ENCODE assay signal across 2 cellular contexts in the genomic region with DNA sequence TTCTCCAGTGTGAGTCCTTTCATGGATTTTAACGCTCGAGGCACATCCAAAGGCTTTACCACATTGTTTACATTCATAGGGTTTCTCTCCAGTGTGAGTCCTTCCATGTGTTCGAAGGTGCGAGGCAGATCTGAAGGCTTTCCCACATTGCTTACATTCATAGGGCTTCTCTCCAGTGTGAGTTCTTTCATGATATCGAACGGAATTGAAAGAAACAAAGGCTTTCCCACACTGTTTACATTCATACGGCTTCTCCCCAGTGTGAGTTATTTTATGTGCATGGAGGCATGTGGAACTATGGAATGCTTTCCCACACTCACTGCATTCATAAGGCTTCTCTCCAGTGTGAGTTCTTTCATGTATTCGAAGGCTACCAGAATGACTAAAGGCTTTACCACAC.
A peak's percentile ranks its signal among the peaks of the same experiment; 100 is the strongest.
TF ChIP-seq lines count a peak whose summit lies in the region.

No MANE protein-coding gene starts in this region.

TF ChIP-seq in IMR-90, 13 proteins besides CTCF, POLR2A, EP300 and RAD21:
- TF ChIP-seq SMC3 (IDR thresholded peaks at IDR 0.05; ENCODE audit: low read depth, low read length) (no peak), RCOR1 (IDR thresholded peaks at IDR 0.05; ENCODE audit: insufficient replicate concordance, low read length) (no peak), BHLHE40 (IDR thresholded peaks at IDR 0.05; ENCODE audit: low read depth, low read length) (no peak), CEBPB (IDR thresholded peaks at IDR 0.05; ENCODE audit: low read depth, low read length) (no peak), RFX5 (IDR thresholded peaks at IDR 0.05; ENCODE audit: low read depth, low read length) (no peak), NFE2L2 (IDR thresholded peaks at IDR 0.05; ENCODE audit: low read depth, low read length) (no peak), MAZ (IDR thresholded peaks at IDR 0.05; ENCODE audit: borderline replicate concordance, low read depth, low read length) (no peak), CHD1 (IDR thresholded peaks at IDR 0.05; ENCODE audit: low read depth, low read length) (no peak)
- TF ChIP-seq, protein P1, sequence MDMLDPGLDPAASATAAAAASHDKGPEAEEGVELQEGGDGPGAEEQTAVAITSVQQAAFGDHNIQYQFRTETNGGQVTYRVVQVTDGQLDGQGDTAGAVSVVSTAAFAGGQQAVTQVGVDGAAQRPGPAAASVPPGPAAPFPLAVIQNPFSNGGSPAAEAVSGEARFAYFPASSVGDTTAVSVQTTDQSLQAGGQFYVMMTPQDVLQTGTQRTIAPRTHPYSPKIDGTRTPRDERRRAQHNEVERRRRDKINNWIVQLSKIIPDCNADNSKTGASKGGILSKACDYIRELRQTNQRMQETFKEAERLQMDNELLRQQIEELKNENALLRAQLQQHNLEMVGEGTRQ (IDR thresholded peaks at IDR 0.05; ENCODE audit: low read depth, low read length): no peak
- TF ChIP-seq, protein P2, sequence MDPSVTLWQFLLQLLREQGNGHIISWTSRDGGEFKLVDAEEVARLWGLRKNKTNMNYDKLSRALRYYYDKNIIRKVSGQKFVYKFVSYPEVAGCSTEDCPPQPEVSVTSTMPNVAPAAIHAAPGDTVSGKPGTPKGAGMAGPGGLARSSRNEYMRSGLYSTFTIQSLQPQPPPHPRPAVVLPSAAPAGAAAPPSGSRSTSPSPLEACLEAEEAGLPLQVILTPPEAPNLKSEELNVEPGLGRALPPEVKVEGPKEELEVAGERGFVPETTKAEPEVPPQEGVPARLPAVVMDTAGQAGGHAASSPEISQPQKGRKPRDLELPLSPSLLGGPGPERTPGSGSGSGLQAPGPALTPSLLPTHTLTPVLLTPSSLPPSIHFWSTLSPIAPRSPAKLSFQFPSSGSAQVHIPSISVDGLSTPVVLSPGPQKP (IDR thresholded peaks at IDR 0.05; ENCODE audit: borderline replicate concordance, low read depth, low read length): no peak

TF ChIP-seq in H1, 55 proteins besides CTCF, POLR2A, EP300 and RAD21:
- TF ChIP-seq SIN3A (conservative IDR thresholded peaks at IDR 0.05 in 1 of 2, IDR thresholded peaks at IDR 0.05 in 1 of 2; ENCODE audit: low read depth in 1 of 2, low read length in 2 of 2): no peak
- no peak for TF ChIP-seq PHF8 (conservative IDR thresholded peaks at IDR 0.05; ENCODE audit: low read depth, low read length)
- peak; percentile 75 for TF ChIP-seq ZNF274 (IDR thresholded peaks at IDR 0.05; ENCODE audit: borderline replicate concordance, extremely low read depth, low read length)
TF ChIP-seq in H1: peak in this region for 1.
